In genomic region chr19:6021878-6022569, GRCh38 we compare ENCODE assay signal across 9 cellular contexts. TPM values are rescaled to one million over a fixed set of nuclear protein-coding genes. Genes with fewer than 3 reads are reported as not detected.
DNase-seq lines count a peak whose midpoint lies in the region; ATAC-seq and TF ChIP-seq lines count a peak whose summit lies in the region.
"Had no signal": no experiment of that assay in that cellular context is flagged by ENCODE, and none has a peak within 500 bp of the region (broad histone marks: within the 10 kb centered on the region; RNA-seq: fewer than 3 reads in every experiment).

No MANE protein-coding gene starts in this region.

- in situ Hi-C loops in transverse colon (cut with MboI; ENCODE audit: low pct_ligation_motif_present in 1 of 4, low pct_unique_long_range_greater_than_20kb in 1 of 4, low sequenced_read_pairs in 3 of 4): loop anchor here in 1 of 4 donors (10.0 kb wide), 1 partner anchor 217 kb away; the partner anchor contains the start of gene NRTN

- no peak for ATAC-seq in HG03139 (IDR thresholded peaks at IDR 0.05; ENCODE audit: unreplicated experiment)

- no peak overlapping the region for H3K14ac ChIP-seq in trophoblast cell (ENCODE audit: low read length)

- H3K4me3 ChIP-seq in Loucy (ENCODE audit: low read length, poor library complexity, severe bottlenecking): no peak overlapping the region
- no peak overlapping the region for H3K4me3 ChIP-seq in SJCRH30
- H3K4me3 ChIP-seq in trophoblast cell (ENCODE audit: low read depth, low read length): no peak overlapping the region
- H3K4me3 ChIP-seq in transverse colon: no peak overlapping the region
- H3K4me3 ChIP-seq: SJSA1 had no signal

- H4K91ac ChIP-seq in trophoblast cell (ENCODE audit: low read depth, low read length): no peak overlapping the region

- no peaks in the 10 kb centered on the region for H4K20me1 ChIP-seq in Loucy (ENCODE audit: insufficient read depth, low read length, poor library complexity, severe bottlenecking)

- H2BK120ac ChIP-seq in trophoblast cell (ENCODE audit: insufficient read depth, low read length, poor library complexity): no peak overlapping the region

- no peak overlapping the region for H2BK12ac ChIP-seq in trophoblast cell (ENCODE audit: low read length)

- no peak overlapping the region for H4K12ac ChIP-seq in trophoblast cell (ENCODE audit: low read depth, low read length)

- peak; percentile 92 for DNase-seq in D341Med (ENCODE audit: low spot score)
- DNase-seq in SJCRH30: peak; percentile 85 to 91
- peak; percentile 26 to 68 (median 58) for DNase-seq in activated naive CD4-positive, alpha-beta T cell (lab: John Stamatoyannopoulos, UW)
- peak; percentile 63 for DNase-seq in glomerular visceral epithelial cell (ENCODE audit: extremely low spot score)
- DNase-seq in trophoblast cell: peak; percentile 55 to 87
- DNase-seq in transverse colon: peak; percentile 81

- peaks cover 2% of the 10 kb centered on the region for H3K79me1 ChIP-seq in trophoblast cell (ENCODE audit: low read length)

- WGBS in trophoblast cell (ENCODE audit: extremely low coverage, insufficient coverage, insufficient read length): no CpG with 5 or more reads among the region's 29 CpGs
- WGBS in transverse colon (ENCODE audit: low coverage in 1 of 2), 2 donors: 58 to 91% methylated on average over 12 to 29 of the region's 29 CpGs

- H3K4me2 ChIP-seq in Loucy (ENCODE audit: low read depth, low read length, poor library complexity, severe bottlenecking) (no peak overlapping the region), trophoblast cell (ENCODE audit: low read length) (no peak overlapping the region)

- H3K27ac ChIP-seq in SJCRH30 (no peak overlapping the region), trophoblast cell (ENCODE audit: low read depth, low read length) (no peak overlapping the region), transverse colon (no peak overlapping the region)
- H3K27ac ChIP-seq: SJSA1 had no signal

- no peak overlapping the region for H3K4ac ChIP-seq in trophoblast cell (ENCODE audit: low read depth, low read length)

- no peak overlapping the region for H3K9ac ChIP-seq in Loucy (ENCODE audit: low read depth, low read length, poor library complexity, severe bottlenecking)
- no peak overlapping the region for H3K9ac ChIP-seq in trophoblast cell (ENCODE audit: low read length)

- H3K9me2 ChIP-seq in Loucy (replicated peaks; ENCODE audit: low read depth, low read length): no peaks in the 10 kb centered on the region

- no peak overlapping the region for H2AK5ac ChIP-seq in trophoblast cell (ENCODE audit: low read length)

- TF ChIP-seq POLR2A in transverse colon (IDR thresholded peaks at IDR 0.05): no peak

- no peak overlapping the region for H2AFZ ChIP-seq in Loucy (ENCODE audit: low read length)
- no peak overlapping the region for H2AFZ ChIP-seq in trophoblast cell (ENCODE audit: insufficient read depth, low read length, poor library complexity)

- H3K23ac ChIP-seq in trophoblast cell (ENCODE audit: low read length): no peak overlapping the region

- H3K4me1 ChIP-seq in Loucy (ENCODE audit: insufficient read depth, low read length, poor library complexity, severe bottlenecking) (no peaks in the 10 kb centered on the region), SJCRH30 (no peaks in the 10 kb centered on the region), trophoblast cell (ENCODE audit: control insufficient read depth in 1 of 2, insufficient read depth in 2 of 2, low read length in 2 of 2) (peaks cover 15 to 21% of the 10 kb centered on the region in 2 experiments), transverse colon (no peaks in the 10 kb centered on the region)

- H3K9me3 ChIP-seq in Loucy (ENCODE audit: insufficient read depth, low read depth, low read length) (no peaks in the 10 kb centered on the region), SJCRH30 (replicated peaks) (no peaks in the 10 kb centered on the region), trophoblast cell (ENCODE audit: insufficient read depth, low read depth, low read length) (peaks cover 2% of the 10 kb centered on the region), transverse colon (no peaks in the 10 kb centered on the region)
- H3K9me3 ChIP-seq: SJSA1 had no signal

- intact Hi-C loops in transverse colon (cut with DNase I; ENCODE audit: low total_unique reads): no loop called here

- H3K18ac ChIP-seq in trophoblast cell (ENCODE audit: low read length): no peak overlapping the region

- no peak overlapping the region for H4K8ac ChIP-seq in trophoblast cell (ENCODE audit: low read depth, low read length)

- H3K27me3 ChIP-seq in Loucy (ENCODE audit: insufficient read depth, low read length, poor library complexity, severe bottlenecking): no peaks in the 10 kb centered on the region
- no peaks in the 10 kb centered on the region for H3K27me3 ChIP-seq in SJCRH30
- no peaks in the 10 kb centered on the region for H3K27me3 ChIP-seq in trophoblast cell (ENCODE audit: insufficient read depth, low read length)
- no peaks in the 10 kb centered on the region for H3K27me3 ChIP-seq in transverse colon
- H3K27me3 ChIP-seq: SJSA1 had no signal

- no peaks in the 10 kb centered on the region for H3F3A ChIP-seq in Loucy (ENCODE audit: low read depth)

- TF ChIP-seq EP300 in transverse colon (IDR thresholded peaks at IDR 0.05; ENCODE audit: low read depth): no peak

- H3K36me3 ChIP-seq in Loucy (ENCODE audit: insufficient read depth, low read length) (no peaks in the 10 kb centered on the region), SJCRH30 (no peaks in the 10 kb centered on the region), trophoblast cell (ENCODE audit: control insufficient read depth in 1 of 2, insufficient read depth in 2 of 2, low read length in 2 of 2) (no peaks in the 10 kb centered on the region), transverse colon (no peaks in the 10 kb centered on the region)
- H3K36me3 ChIP-seq: SJSA1 had no signal

- TF ChIP-seq CTCF in Loucy (conservative IDR thresholded peaks at IDR 0.05; ENCODE audit: low read length) (peak; percentile 76), transverse colon (IDR thresholded peaks at IDR 0.05) (peak; percentile 59 to 84 (median 70))

- no peak overlapping the region for H2BK5ac ChIP-seq in trophoblast cell (ENCODE audit: low read depth, low read length, poor library complexity)

- H3K79me2 ChIP-seq in Loucy (ENCODE audit: insufficient read depth, low read length) (no peaks in the 10 kb centered on the region), trophoblast cell (ENCODE audit: control insufficient read depth, insufficient read depth, low read length, poor library complexity) (no peaks in the 10 kb centered on the region)

RNA-seq across cellular contexts. Expression of gene RANBP3, which starts 44.1 kb away (rescaled TPM):
- total RNA-seq in SJCRH30 (2014; rRNA removed; shearing (Covaris generic)): 74.8 and 76.5 TPM in 2 replicates
- 85.2 and 95.7 TPM in 2 replicates for polyA plus RNA-seq in trophoblast cell (2013)
- total RNA-seq in transverse colon: 100 to 1,000 TPM in 1 of 4 donors, 10 to 100 TPM in 3; 58.9 to 175 (median 65.0) TPM
